In genomic region chr11:48066881-48067800, GRCh38 we compare ENCODE assay signal across 10 cellular contexts.
DNase-seq lines count a peak whose midpoint lies in the region; TF ChIP-seq lines count a peak whose summit lies in the region.
"Had no signal": no experiment of that assay in that cellular context is flagged by ENCODE, and none has a peak within 500 bp of the region (broad histone marks: within the 10 kb centered on the region; RNA-seq: fewer than 3 reads in every experiment).

No MANE protein-coding gene starts in this region.

- H3K79me2 ChIP-seq in neural progenitor cell (ENCODE audit: low read depth) = no peaks in the 10 kb centered on the region

- DNase-seq in Daoy (ENCODE audit: low read depth) = peak; percentile 46
- DNase-seq in NOMO-1 treated with DMSO at 0.1 percent for 48 hours (lab: John Stamatoyannopoulos, UW; ENCODE audit: unreplicated experiment) = peak; percentile 64
- peak; percentile 51 for DNase-seq in endothelial cell (ENCODE audit: low spot score)
- DNase-seq in neural progenitor cell (ENCODE audit: low spot score) = peak; percentile 67
- no peak for DNase-seq in effector CD4-positive, alpha-beta T cell
- no peak for DNase-seq in NK-92 treated with Interleukin-12 subunit alpha and Interleukin-12 subunit beta, amount 100 ng/mL, for 24 hours (lab: John Stamatoyannopoulos, UW)
- DNase-seq in colonic mucosa = no peak
- no peak for DNase-seq in stimulated activated CD4-positive, alpha-beta T cell treated with anti-CD3 and anti-CD28 coated beads, Interleukin-4, amount 100 ng/mL, for 4 hours
- DNase-seq: cerebellar nuclear complex, pancreas had no signal

- peak overlapping the region; percentile 39 for H3K4me2 ChIP-seq in neural progenitor cell

- H3K4me3 ChIP-seq in neural progenitor cell (no peak overlapping the region), colonic mucosa (no peak overlapping the region)
- H3K4me3 ChIP-seq: pancreas had no signal

- no peak overlapping the region for H2AFZ ChIP-seq in neural progenitor cell (replicated peaks)

- peaks cover 5% of the 10 kb centered on the region for H4K20me1 ChIP-seq in neural progenitor cell (ENCODE audit: low read depth)

- no peaks in the 10 kb centered on the region for H3K9me3 Mint-ChIP-seq in endothelial cell (ENCODE audit: unreplicated experiment)
- no peaks in the 10 kb centered on the region for H3K9me3 Mint-ChIP-seq in neural progenitor cell

- H3F3A ChIP-seq in neural progenitor cell (ENCODE audit: low read depth) = peaks cover 23% of the 10 kb centered on the region

- H3K27me3 ChIP-seq in neural progenitor cell (no peaks in the 10 kb centered on the region), colonic mucosa (no peaks in the 10 kb centered on the region)
- H3K27me3 ChIP-seq: pancreas had no signal

- TF ChIP-seq CTCF in endothelial cell (IDR thresholded peaks at IDR 0.05; ENCODE audit: unreplicated experiment) (no peak), neural progenitor cell (IDR thresholded peaks at IDR 0.05) (no peak), colonic mucosa (IDR thresholded peaks at IDR 0.05) (no peak)

- H3K27ac ChIP-seq in neural progenitor cell = peak overlapping the region; percentile 54
- no peak overlapping the region for H3K27ac ChIP-seq in colonic mucosa

- H3K4me1 ChIP-seq in neural progenitor cell (peaks cover 16% of the 10 kb centered on the region), colonic mucosa (no peaks in the 10 kb centered on the region)
- H3K4me1 ChIP-seq: pancreas had no signal

- peaks cover 8% of the 10 kb centered on the region for H3K27me3 Mint-ChIP-seq in endothelial cell (ENCODE audit: unreplicated experiment)
- no peaks in the 10 kb centered on the region for H3K27me3 Mint-ChIP-seq in neural progenitor cell (ENCODE audit: insufficient read depth, low read depth)

- H3K36me3 Mint-ChIP-seq in endothelial cell (ENCODE audit: low read depth, unreplicated experiment) = no peaks in the 10 kb centered on the region
- H3K36me3 Mint-ChIP-seq in neural progenitor cell = no peaks in the 10 kb centered on the region

- intact Hi-C loops in colonic mucosa (cut with DNase I) = no loop called here

- H3K4me3 Mint-ChIP-seq in endothelial cell (ENCODE audit: unreplicated experiment) (no peak overlapping the region), neural progenitor cell (no peak overlapping the region)

- no peak overlapping the region for H3K9ac ChIP-seq in neural progenitor cell
- H3K9ac ChIP-seq in colonic mucosa (ENCODE audit: low read depth in 2 of 2, low read length in 2 of 2) = no peak overlapping the region

- H3K4me1 Mint-ChIP-seq in endothelial cell (ENCODE audit: unreplicated experiment) = peaks cover 12% of the 10 kb centered on the region
- H3K4me1 Mint-ChIP-seq in neural progenitor cell = peaks cover 29% of the 10 kb centered on the region

- H3K9me3 ChIP-seq in neural progenitor cell (ENCODE audit: low read depth) = no peaks in the 10 kb centered on the region
- no peaks in the 10 kb centered on the region for H3K9me3 ChIP-seq in colonic mucosa
- H3K9me3 ChIP-seq: pancreas had no signal

- no peaks in the 10 kb centered on the region for H3K36me3 ChIP-seq in neural progenitor cell
- no peaks in the 10 kb centered on the region for H3K36me3 ChIP-seq in colonic mucosa
- H3K36me3 ChIP-seq: pancreas had no signal

- no peak overlapping the region for H3K27ac Mint-ChIP-seq in endothelial cell (ENCODE audit: unreplicated experiment)
- H3K27ac Mint-ChIP-seq in neural progenitor cell = peak overlapping the region; percentile 34

Comparison
In these comparisons a context has a peak if more than half of its experiments do, and no peak if none do; other contexts are left out.
1. DNase-seq: peak in Daoy (single experiment), NOMO-1 treated with DMSO at 0.1 percent for 48 hours (single experiment), endothelial cell (single experiment) and neural progenitor cell (single experiment); none in effector CD4-positive, alpha-beta T cell (single experiment), NK-92 treated with Interleukin-12 subunit alpha and Interleukin-12 subunit beta, amount 100 ng/mL, for 24 hours (single experiment), colonic mucosa (single experiment) and stimulated activated CD4-positive, alpha-beta T cell treated with anti-CD3 and anti-CD28 coated beads, Interleukin-4, amount 100 ng/mL, for 4 hours (0 of 2).